20 cellular contexts compared by ENCODE assay signal in the genomic region with DNA sequence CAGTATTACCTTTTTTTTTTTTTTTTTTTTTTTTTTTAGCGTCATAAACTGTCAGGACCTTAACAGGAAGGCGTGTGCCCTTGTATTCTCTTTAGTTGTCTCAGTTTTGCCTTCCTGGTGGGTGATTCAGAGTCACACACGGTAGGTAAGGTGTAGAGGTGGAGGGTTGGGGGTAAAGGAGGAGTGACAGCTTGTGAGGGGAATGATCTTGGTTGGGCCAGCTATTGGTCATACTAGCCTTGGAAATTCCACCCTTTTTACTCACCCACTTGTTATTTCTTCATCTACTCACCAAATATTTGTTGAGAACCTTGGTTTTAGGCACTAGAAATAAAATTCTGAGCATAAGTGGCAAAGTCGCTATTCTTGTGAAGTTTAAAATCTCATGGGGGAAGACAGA. TPM values are rescaled to one million over a fixed set of nuclear protein-coding genes. Genes with fewer than 3 reads are reported as not detected.
DNase-seq lines count a peak whose midpoint lies in the region; ATAC-seq and TF ChIP-seq lines count a peak whose summit lies in the region.
"Had no signal": no experiment of that assay in that cellular context is flagged by ENCODE, and none has a peak within 500 bp of the region (broad histone marks: within the 10 kb centered on the region; RNA-seq: fewer than 3 reads in every experiment).

No MANE protein-coding gene starts in this region.

- no peak overlapping the region for H3K4me3 ChIP-seq in RWPE2 (ENCODE audit: severe bottlenecking)
- no peak overlapping the region for H3K4me3 ChIP-seq in fibroblast of the aortic adventitia (ENCODE audit: low read depth, low read length)
- no peak overlapping the region for H3K4me3 ChIP-seq in lower leg skin (ENCODE audit: low read depth, poor library complexity, severe bottlenecking)
- H3K4me3 ChIP-seq: HAP-1, PC-9, SJSA1 had no signal

- H3K27ac ChIP-seq in RWPE2 (ENCODE audit: poor library complexity, severe bottlenecking) = no peak overlapping the region
- H3K27ac ChIP-seq: C4-2B, KMS-11, PC-9, SJSA1 had no signal

- TF ChIP-seq POLR2A in lower leg skin (IDR thresholded peaks at IDR 0.05) = no peak

- 92 to 94% methylated on average over 4 of the region's 4 CpGs for WGBS in lower leg skin, 2 donors

- peak; percentile 47 for DNase-seq in AG08395 (ENCODE audit: low spot score)
- peak; percentile 37 for DNase-seq in ELR (ENCODE audit: low read depth)
- no peak for DNase-seq in RWPE2 (ENCODE audit: low spot score)
- peak; percentile 4 for DNase-seq in fibroblast of the aortic adventitia (ENCODE audit: low read depth)
- no peak for DNase-seq in lower leg skin (ENCODE audit: low spot score in 2 of 2)
- no peak for DNase-seq in activated CD4-positive, alpha-beta T cell treated with anti-CD3 and anti-CD28 coated beads for 48 hours
- no peak for DNase-seq in left cardiac atrium
- no peak for DNase-seq in GOT3 (lab: John Stamatoyannopoulos, UW)
- DNase-seq: NCI-H1048, NCI-H146, NCI-H2081, NCI-H774, PC-9 had no signal

- H3K27me3 ChIP-seq in RWPE2 (ENCODE audit: insufficient read depth, poor library complexity, severe bottlenecking) = no peaks in the 10 kb centered on the region
- H3K27me3 ChIP-seq: SJSA1 had no signal

- no peaks in the 10 kb centered on the region for H3K36me3 ChIP-seq in RWPE2 (ENCODE audit: low read depth)
- H3K36me3 ChIP-seq: HAP-1, SJSA1 had no signal

- ATAC-seq in RWPE2 (ENCODE audit: low read depth) (peak; percentile 38; the same call in 1 of the 3 replicates), left cardiac atrium (no peak)

- H3K9me3 ChIP-seq in RWPE2 (ENCODE audit: severe bottlenecking) = no peaks in the 10 kb centered on the region
- H3K9me3 ChIP-seq: HAP-1, SJSA1 had no signal

- peaks cover 16% of the 10 kb centered on the region for H3K4me1 ChIP-seq in RWPE2 (ENCODE audit: insufficient read depth, poor library complexity, severe bottlenecking)
- H3K4me1 ChIP-seq: HAP-1 had no signal

- no peak for TF ChIP-seq CTCF in RWPE2 (IDR thresholded peaks at IDR 0.05; ENCODE audit: poor library complexity, severe bottlenecking)
- TF ChIP-seq CTCF in fibroblast of the aortic adventitia (IDR thresholded peaks at IDR 0.05; ENCODE audit: insufficient read depth, low read length) = no peak
- no peak for TF ChIP-seq CTCF in lower leg skin (IDR thresholded peaks at IDR 0.05)

- intact Hi-C loops in lower leg skin (cut with DNase I; ENCODE audit: low total_unique reads) (no loop called here), left cardiac atrium (cut with DNase I) (no loop called here)

RNA-seq across cellular contexts. Expression of a gene that starts 22.2 kb away (rescaled TPM):
- total RNA-seq in fibroblast of the aortic adventitia (ENCODE audit: low replicate concordance) (not detected in 2 replicates), lower leg skin (not detected), left cardiac atrium (not detected)
- total RNA-seq: A172, MCF 10A, NCI-H460, PC-9, SJSA1 had no signal

Comparison
In these comparisons a context has a peak if more than half of its experiments do, and no peak if none do; other contexts are left out.
1. DNase-seq: peak in AG08395 (single experiment), ELR (single experiment) and fibroblast of the aortic adventitia (single experiment); none in RWPE2 (single experiment), lower leg skin (0 of 2), activated CD4-positive, alpha-beta T cell treated with anti-CD3 and anti-CD28 coated beads for 48 hours (single experiment), left cardiac atrium (single experiment) and GOT3 (single experiment).